7 cellular contexts compared by ENCODE assay signal in the genomic region with DNA sequence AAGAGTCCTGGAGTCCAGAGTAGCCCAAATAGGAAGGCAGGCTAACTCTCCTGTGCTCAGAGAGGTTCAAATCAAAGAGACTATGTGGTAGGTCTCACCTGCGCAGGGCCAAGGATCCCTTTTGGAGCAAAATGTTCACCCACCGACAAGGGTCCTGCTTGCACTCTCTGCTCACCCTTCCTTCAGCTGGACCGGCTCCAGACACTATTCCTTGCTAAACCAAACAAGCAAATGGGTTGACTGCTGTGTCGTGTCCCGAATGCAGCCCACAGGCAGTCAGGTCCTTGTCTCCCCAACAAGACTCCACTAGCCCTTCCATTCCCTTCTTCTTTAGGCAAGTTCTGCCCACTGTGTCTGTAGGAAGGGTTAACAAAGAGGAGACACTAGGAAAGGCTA. TPM values are rescaled to one million over a fixed set of nuclear protein-coding genes. Genes with fewer than 3 reads are reported as not detected.
A peak's percentile ranks its signal among the peaks of the same experiment; 100 is the strongest.
DNase-seq lines count a peak whose midpoint lies in the region; ATAC-seq, FAIRE-seq and TF ChIP-seq lines count a peak whose summit lies in the region.

No MANE protein-coding gene starts in this region.

- no peaks in the 10 kb centered on the region for H3K27me3 ChIP-seq in bronchial epithelial cell (ENCODE audit: control insufficient read depth, insufficient read depth, low read length)
- H3K27me3 ChIP-seq in naive thymus-derived CD4-positive, alpha-beta T cell (ENCODE audit: control insufficient read depth in 2 of 2, insufficient read depth in 2 of 2, low read length in 2 of 2), result no peaks in the 10 kb centered on the region

- ATAC-seq in GM19452 (IDR thresholded peaks at IDR 0.05; ENCODE audit: unreplicated experiment) (peak; percentile 3), HG03460 (IDR thresholded peaks at IDR 0.05; ENCODE audit: unreplicated experiment) (peak; percentile 3)
- ATAC-seq in naive thymus-derived CD4-positive, alpha-beta T cell, result no peak

- peak overlapping the region; percentile 95 to 98 (median 97) for H3K27ac Mint-ChIP-seq in naive thymus-derived CD4-positive, alpha-beta T cell

- peak overlapping the region; percentile 78 to 94 (median 92) for H3K4me3 Mint-ChIP-seq in naive thymus-derived CD4-positive, alpha-beta T cell

- TF ChIP-seq CTCF in bronchial epithelial cell (IDR thresholded peaks at IDR 0.05; ENCODE audit: insufficient read depth, low read length, severe bottlenecking), result no peak

- H3K27me3 Mint-ChIP-seq in naive thymus-derived CD4-positive, alpha-beta T cell, result no peaks in the 10 kb centered on the region

- peaks cover 12 to 46% (median 23%) of the 10 kb centered on the region in 7 donors for H3K4me1 Mint-ChIP-seq in naive thymus-derived CD4-positive, alpha-beta T cell

- CTCF ChIA-PET in naive thymus-derived CD4-positive, alpha-beta T cell (lab: Charles Lee), result no interaction called here

- H3K36me3 ChIP-seq in bronchial epithelial cell (ENCODE audit: control insufficient read depth, insufficient read depth, low read length), result no peaks in the 10 kb centered on the region
- no peaks in the 10 kb centered on the region for H3K36me3 ChIP-seq in naive thymus-derived CD4-positive, alpha-beta T cell (ENCODE audit: control insufficient read depth in 2 of 3, insufficient read depth in 3 of 3, low read length in 3 of 3)

- H3K9me3 Mint-ChIP-seq in naive thymus-derived CD4-positive, alpha-beta T cell, result peaks cover 0 to 1% (median 0%) of the 10 kb centered on the region in 11 donors

- peak overlapping the region; percentile 56 for H3K4me3 ChIP-seq in bronchial epithelial cell (ENCODE audit: low read depth, low read length)
- peak overlapping the region; percentile 81 for H3K4me3 ChIP-seq in naive thymus-derived CD4-positive, alpha-beta T cell (ENCODE audit: low read length)

- H3K9me3 ChIP-seq in naive thymus-derived CD4-positive, alpha-beta T cell (ENCODE audit: control insufficient read depth in 2 of 3, low read length in 3 of 3), result no peaks in the 10 kb centered on the region

- peaks cover 3 to 9% (median 7%) of the 10 kb centered on the region in 5 donors for H3K36me3 Mint-ChIP-seq in naive thymus-derived CD4-positive, alpha-beta T cell

- peaks cover 4% of the 10 kb centered on the region in 2 donors for H3K4me1 ChIP-seq in naive thymus-derived CD4-positive, alpha-beta T cell (ENCODE audit: control insufficient read depth in 2 of 2, insufficient read depth in 2 of 2, low read length in 2 of 2)

- H3K27ac ChIP-seq in naive thymus-derived CD4-positive, alpha-beta T cell (ENCODE audit: low read depth, low read length), result peak overlapping the region; percentile 93

- no peak for DNase-seq in bronchial epithelial cell (ENCODE audit: low read depth)
- DNase-seq in naive thymus-derived CD4-positive, alpha-beta T cell, result no peak
- DNase-seq in NCI-H2029 treated with DMSO at 0.1 percent for 48 hours (lab: John Stamatoyannopoulos, UW), result no peak
- DNase-seq in cerebellar cortex (ENCODE audit: low spot score), result no peak
- no peak for DNase-seq in EL

- intact Hi-C loops in naive thymus-derived CD4-positive, alpha-beta T cell (cut with micrococcal nuclease), result loop anchor here (1.0 to 5.0 kb wide), 5 partner anchors 47 to 1106 kb away; partner anchors contain the start of genes TIMM8A (in 2 of the 2), BEX5 (in 1 of the 2), CENPI (in 1 of the 2) and GLA (in 1 of the 2)

- POLR2A ChIA-PET in naive thymus-derived CD4-positive, alpha-beta T cell (lab: Charles Lee), result no interaction called here

- no peak for FAIRE-seq in bronchial epithelial cell (lab: Jason Lieb, UNC)

RNA-seq across cellular contexts. Expression of gene TRMT2B, which starts 0.8 kb away (rescaled TPM):
- 8.4 and 13.6 TPM in 2 replicates for total RNA-seq in bronchial epithelial cell
- 10 to 100 TPM; 25.5 to 51.1 (median 41.4) TPM for total RNA-seq in naive thymus-derived CD4-positive, alpha-beta T cell
- 10 to 100 TPM; 43.5 to 55.1 TPM for polyA plus RNA-seq in naive thymus-derived CD4-positive, alpha-beta T cell

RNA-seq across cellular contexts. Expression of gene TMEM35A, which starts 27.5 kb away (rescaled TPM):
- total RNA-seq in bronchial epithelial cell, result not detected in 2 replicates
- not detected for total RNA-seq in naive thymus-derived CD4-positive, alpha-beta T cell
- polyA plus RNA-seq in naive thymus-derived CD4-positive, alpha-beta T cell, result under 1 TPM in 1 of 2 donors, not detected in 1; 0.15 TPM

RNA-seq across cellular contexts. Expression of gene CENPI, which starts 46.9 kb away (rescaled TPM):
- 1.0 and 1.6 TPM in 2 replicates for total RNA-seq in bronchial epithelial cell
- 10 to 100 TPM in 1 of 5 experiments, 1 to 10 TPM in 1, under 1 TPM in 3; 0.24 to 18.4 (median 0.88) TPM for total RNA-seq in naive thymus-derived CD4-positive, alpha-beta T cell
- polyA plus RNA-seq in naive thymus-derived CD4-positive, alpha-beta T cell, result under 1 TPM in 1 of 2 donors, not detected in 1; 0.14 TPM
